ENCODE assay signal across 8 cellular contexts in the genomic region with DNA sequence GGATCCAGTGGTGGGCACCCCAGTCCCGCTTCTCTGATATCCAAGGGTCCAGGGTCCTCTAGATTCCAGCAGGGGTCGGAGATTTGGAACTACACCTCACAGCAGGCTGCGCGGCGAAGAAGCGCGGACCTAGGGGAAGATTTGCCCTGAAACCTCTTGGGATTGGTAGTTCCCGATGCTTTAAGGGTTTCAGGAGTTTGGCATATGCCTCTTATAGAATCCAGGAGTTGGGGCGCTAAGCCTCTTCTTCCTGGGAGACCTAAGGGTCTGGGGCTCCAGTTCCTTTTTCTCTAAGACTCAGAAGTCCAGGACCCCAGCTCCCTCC. TPM values are rescaled to one million over a fixed set of nuclear protein-coding genes. Genes with fewer than 3 reads are reported as not detected.
A peak's percentile ranks its signal among the peaks of the same experiment; 100 is the strongest.
DNase-seq lines count a peak whose midpoint lies in the region; ATAC-seq and TF ChIP-seq lines count a peak whose summit lies in the region.

No MANE protein-coding gene starts in this region.

- H3K79me2 ChIP-seq in ACC112 (ENCODE audit: control insufficient read depth, insufficient read depth, low read length, unreplicated experiment), result peaks cover 16% of the 10 kb centered on the region

- peaks cover 40% of the 10 kb centered on the region for H3K4me1 Mint-ChIP-seq in brain

- H3K36me3 ChIP-seq in ACC112 (ENCODE audit: insufficient read depth, low read length) (0 out of 2 replicates have a peak, but pooled peaks cover 2% of the 10 kb centered on the region), mucosa of descending colon (ENCODE audit: low read depth) (peaks cover 6% of the 10 kb centered on the region)

- H3K9me3 ChIP-seq in mucosa of descending colon, result no peaks in the 10 kb centered on the region

- H3K36me3 Mint-ChIP-seq in brain, result no peaks in the 10 kb centered on the region

- no peak for TF ChIP-seq CTCF in brain (conservative IDR thresholded peaks at IDR 0.05)
- no peak for TF ChIP-seq CTCF in mucosa of descending colon (IDR thresholded peaks at IDR 0.05)

- intact Hi-C loops in mucosa of descending colon (cut with DNase I, micrococcal nuclease), result no loop called here

- H3K27me3 ChIP-seq in ACC112 (ENCODE audit: insufficient read depth, low read length), result no peaks in the 10 kb centered on the region

- H3K9me3 Mint-ChIP-seq in brain, result peaks cover 0 to 2% (median 0%) of the 10 kb centered on the region in 5 experiments

- H3K27ac ChIP-seq in ACC112 (ENCODE audit: low read depth, low read length), result no peak overlapping the region

- ATAC-seq in HG02938 (IDR thresholded peaks at IDR 0.05; ENCODE audit: unreplicated experiment) (peak; percentile 3), mucosa of descending colon (peak; percentile 0), HG02759 (IDR thresholded peaks at IDR 0.05; ENCODE audit: unreplicated experiment) (no peak), HG02571 (IDR thresholded peaks at IDR 0.05; ENCODE audit: unreplicated experiment) (no peak), GM18873 (IDR thresholded peaks at IDR 0.05; ENCODE audit: low FRiP score, unreplicated experiment) (no peak), HG03442 (IDR thresholded peaks at IDR 0.05; ENCODE audit: unreplicated experiment) (no peak)

- H3K27me3 Mint-ChIP-seq in brain, result peaks cover 17% of the 10 kb centered on the region

- peaks cover 4% of the 10 kb centered on the region for H3K4me1 ChIP-seq in ACC112 (ENCODE audit: control insufficient read depth, insufficient read depth, low read length, unreplicated experiment)
- peaks cover 10% of the 10 kb centered on the region for H3K4me1 ChIP-seq in mucosa of descending colon (ENCODE audit: low read depth)

- H3K4me3 Mint-ChIP-seq in brain, result peak overlapping the region; percentile 94 to 98 (median 97)

- H2AFZ ChIP-seq in ACC112 (ENCODE audit: low read length, unreplicated experiment), result no peak overlapping the region

- DNase-seq in mucosa of descending colon, result no peak

- peak overlapping the region; percentile 90 for H3K4me3 ChIP-seq in ACC112 (ENCODE audit: low read depth, low read length)
- peak overlapping the region; percentile 68 for H3K4me3 ChIP-seq in mucosa of descending colon

- peak overlapping the region; percentile 86 to 97 (median 93) for H3K27ac Mint-ChIP-seq in brain

RNA-seq across cellular contexts. Expression of a gene that starts 0.3 kb away (rescaled TPM):
- polyA plus RNA-seq in brain (ENCODE audit: insufficient read depth, low read depth, low replicate concordance), result 11.5 TPM
- 10 to 100 TPM in 2 of 3 donors, 1 to 10 TPM in 1; 9.6 to 20.8 (median 16.3) TPM for total RNA-seq in mucosa of descending colon

RNA-seq across cellular contexts. Expression of a gene that starts 0.4 kb away (rescaled TPM):
- 80.8 TPM for polyA plus RNA-seq in brain (ENCODE audit: insufficient read depth, low read depth, low replicate concordance)
- total RNA-seq in mucosa of descending colon, result 100 to 1,000 TPM in 1 of 3 donors, 10 to 100 TPM in 2; 76.1 to 119 (median 90.1) TPM

RNA-seq across cellular contexts. Expression of a gene that starts 11.0 kb away (rescaled TPM):
- polyA plus RNA-seq in brain (ENCODE audit: insufficient read depth, low read depth, low replicate concordance), result 243 TPM
- 100 to 1,000 TPM in 1 of 3 donors, 10 to 100 TPM in 2; 68.1 to 101 (median 94.8) TPM for total RNA-seq in mucosa of descending colon

RNA-seq across cellular contexts. Expression of a gene that starts 23.3 kb away (rescaled TPM):
- 1.7 TPM for polyA plus RNA-seq in brain (ENCODE audit: insufficient read depth, low read depth, low replicate concordance)
- 1 to 10 TPM in 2 of 3 donors, under 1 TPM in 1; 0.69 to 1.3 (median 1.2) TPM for total RNA-seq in mucosa of descending colon

RNA-seq across cellular contexts. Expression of a gene that starts 24.1 kb away (rescaled TPM):
- polyA plus RNA-seq in brain (ENCODE audit: insufficient read depth, low read depth, low replicate concordance), result 67.3 TPM
- total RNA-seq in mucosa of descending colon, result 10 to 100 TPM; 55.5 to 75.0 (median 56.1) TPM

Comparison
In these comparisons a context has a peak if more than half of its experiments do, and no peak if none do; other contexts are left out.
1. ATAC-seq: peak in HG02938 (single experiment) and mucosa of descending colon (single experiment); none in HG02759 (single experiment), HG02571 (single experiment), GM18873 (single experiment) and HG03442 (single experiment).